21 cellular contexts compared by ENCODE assay signal in the genomic region with DNA sequence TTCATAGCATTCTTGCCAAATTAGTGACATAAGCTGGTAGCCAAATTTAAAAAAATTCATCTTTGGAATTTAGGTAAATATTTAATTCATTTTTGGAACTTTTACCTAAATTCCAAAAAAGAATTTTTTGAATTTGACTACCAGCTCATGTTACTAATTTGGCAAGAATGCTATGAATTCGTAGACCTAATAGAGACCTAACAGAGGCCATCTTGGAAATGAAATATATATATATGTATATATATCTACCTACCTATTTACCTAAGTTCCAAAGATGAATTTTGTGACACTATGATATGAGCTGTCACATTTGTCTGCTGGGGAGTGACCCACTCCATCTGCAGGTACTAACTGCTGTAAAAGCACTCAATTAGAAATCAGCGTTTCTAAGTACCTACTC.
DNase-seq lines count a peak whose midpoint lies in the region; ATAC-seq, FAIRE-seq and TF ChIP-seq lines count a peak whose summit lies in the region.
"Had no signal": no experiment of that assay in that cellular context is flagged by ENCODE, and none has a peak within 500 bp of the region (broad histone marks: within the 10 kb centered on the region; RNA-seq: fewer than 3 reads in every experiment).

No MANE protein-coding gene starts in this region.

- H3K9me3 Mint-ChIP-seq in MCF 10A (ENCODE audit: unreplicated experiment) (no peaks in the 10 kb centered on the region), nephron (no peaks in the 10 kb centered on the region)
- H3K9me3 Mint-ChIP-seq: CD4-positive, alpha-beta memory T cell had no signal

- BruUV-seq in MCF 10A (replicated peaks; lab: Mats Ljungman, UMichigan) (no TSS peak), mammary epithelial cell (replicated peaks; lab: Mats Ljungman, UMichigan) (no TSS peak), HepG2 (replicated peaks; lab: Mats Ljungman, UMichigan) (no TSS peak)

- H3K4me3 ChIP-seq in mammary epithelial cell (replicated peaks in 1 of 3; ENCODE audit: insufficient read depth in 1 of 3, low read depth in 2 of 3, low read length in 3 of 3) (no peak overlapping the region), right lobe of liver (no peak overlapping the region), HepG2 (replicated peaks in 1 of 3; ENCODE audit: insufficient read depth in 1 of 3, low read depth in 2 of 3, low read length in 3 of 3) (no peak overlapping the region), tibial artery (no peak overlapping the region), HAP-1 (no peak overlapping the region)
- H3K4me3 ChIP-seq: A549, GM23248 had no signal

- ATAC-seq in right lobe of liver (no peak), HepG2 (no peak), HG03432 (IDR thresholded peaks at IDR 0.05; ENCODE audit: unreplicated experiment) (no peak)
- ATAC-seq: A549, HCT116 had no signal

- DNase-seq in MCF 10A (ENCODE audit: unreplicated experiment) (no peak), mammary epithelial cell (no peak), right lobe of liver (no peak), HepG2 (ENCODE audit: low spot score) (no peak), tibial artery (no peak), HAP-1 (ENCODE audit: low spot score in 2 of 2) (no peak)
- DNase-seq: 8988T; C1 segment of cervical spinal cord; Calu3; CD4-positive, alpha-beta memory T cell; COR-L47; DMS53; GF-D8; GM23248; H7 had no signal

- H3K36me3 Mint-ChIP-seq in MCF 10A (ENCODE audit: insufficient read depth, unreplicated experiment), result no peaks in the 10 kb centered on the region
- no peaks in the 10 kb centered on the region for H3K36me3 Mint-ChIP-seq in nephron (ENCODE audit: low read depth)
- H3K36me3 Mint-ChIP-seq: CD4-positive, alpha-beta memory T cell had no signal

- H3K27ac ChIP-seq in mammary epithelial cell (ENCODE audit: insufficient read depth, low read depth, low read length) (no peak overlapping the region), right lobe of liver (peak overlapping the region in 2 of 3 donors; percentile 51 to 92), HepG2 (ENCODE audit: extremely low read length, insufficient read depth, low read length) (no peak overlapping the region), tibial artery (peak overlapping the region; percentile 89 to 90)
- H3K27ac ChIP-seq: GM23248 had no signal

- in situ Hi-C loops in mammary epithelial cell (cut with MboI; ENCODE audit: low sequenced_read_pairs in 2 of 2), result no loop called here
- in situ Hi-C loops in HepG2 (cut with HindIII; ENCODE audit: extremely low pct_ligation_motif_present, low pct_unique_long_range_greater_than_20kb), result loop anchor here (5.0 to 10.0 kb wide), 2 partner anchors 93 to 219 kb away; a partner anchor contains a TSS
- in situ Hi-C loops in HAP-1 (cut with MboI; ENCODE audit: low sequenced_read_pairs), result loop anchor here (10.0 kb wide), 1 partner anchor 219 kb away; no protein-coding TSS in a partner anchor

- TF ChIP-seq POLR2A in right lobe of liver (IDR thresholded peaks at IDR 0.05) (no peak), HepG2 (IDR thresholded peaks at IDR 0.05; ENCODE audit: insufficient read depth in 1 of 2, low read depth in 2 of 2, low read length in 2 of 2) (no peak)

- intact Hi-C loops in MCF 10A (cut with micrococcal nuclease) (loop anchor here (5.0 kb wide), 1 partner anchor 207 kb away; no protein-coding TSS in a partner anchor), mammary epithelial cell (cut with micrococcal nuclease) (no loop called here), right lobe of liver (cut with DNase I) (loop anchor here in 1 of 2 donors (10.0 kb wide), 1 partner anchor 81 kb away; no protein-coding TSS in a partner anchor), HepG2 (cut with micrococcal nuclease; ENCODE audit: unreplicated experiment) (no loop called here), tibial artery (cut with DNase I; ENCODE audit: low total_unique reads) (no loop called here)

- no peaks in the 10 kb centered on the region for H3K79me2 ChIP-seq in mammary epithelial cell (ENCODE audit: insufficient read depth, low read length)
- no peaks in the 10 kb centered on the region for H3K79me2 ChIP-seq in HepG2 (ENCODE audit: insufficient read depth, low read length)

- H3K27me3 ChIP-seq in mammary epithelial cell (ENCODE audit: insufficient read depth, low read length), result no peaks in the 10 kb centered on the region
- H3K27me3 ChIP-seq in right lobe of liver, result no peaks in the 10 kb centered on the region
- no peaks in the 10 kb centered on the region for H3K27me3 ChIP-seq in HepG2 (ENCODE audit: control insufficient read depth in 1 of 2, insufficient read depth in 2 of 2, low read length in 2 of 2)
- H3K27me3 ChIP-seq in tibial artery, result no peaks in the 10 kb centered on the region
- peaks cover 2% of the 10 kb centered on the region; the same call in 1 of the 2 replicates for H3K27me3 ChIP-seq in HAP-1 (ENCODE audit: low read depth)

- H3K9ac ChIP-seq in mammary epithelial cell (ENCODE audit: insufficient read depth, low read length) (no peak overlapping the region), HepG2 (ENCODE audit: insufficient read depth, low read depth, low read length) (no peak overlapping the region)
- H3K9ac ChIP-seq: GM23248 had no signal

- H3K27me3 Mint-ChIP-seq in MCF 10A (ENCODE audit: insufficient read depth, unreplicated experiment) (no peaks in the 10 kb centered on the region), nephron (ENCODE audit: low read depth) (no peaks in the 10 kb centered on the region)

- POLR2A ChIA-PET in MCF 10A (lab: Yijun Ruan, JAX) (no interaction called here), HepG2 (lab: Yijun Ruan, JAX) (interaction anchor here (1.3 kb wide), 1 partner anchor 93 kb away, joined by 5 read pairs; a partner anchor contains a TSS)

- peaks cover 45% of the 10 kb centered on the region for H3K4me1 Mint-ChIP-seq in MCF 10A (ENCODE audit: insufficient read depth, unreplicated experiment)
- H3K4me1 Mint-ChIP-seq in nephron, result peaks cover 38% of the 10 kb centered on the region

- TF ChIP-seq EP300 in HepG2 (IDR thresholded peaks at IDR 0.05; ENCODE audit: low read depth in 2 of 2, low read length in 2 of 2) (no peak), HepG2 (CRISPR knock-in tag; IDR thresholded peaks at IDR 0.05; ENCODE audit: borderline replicate concordance) (no peak)

- H2AFZ ChIP-seq in mammary epithelial cell (ENCODE audit: low read depth, low read length) (no peak overlapping the region), HepG2 (ENCODE audit: low read length) (no peak overlapping the region)
- H2AFZ ChIP-seq: GM23248 had no signal

- H3K36me3 ChIP-seq in mammary epithelial cell (ENCODE audit: insufficient read depth, low read length) (no peaks in the 10 kb centered on the region), right lobe of liver (peaks cover 0 to 8% (median 3%) of the 10 kb centered on the region in 4 donors), HepG2 (replicated peaks in 1 of 2; ENCODE audit: control insufficient read depth in 1 of 2, insufficient read depth in 2 of 2, low read length in 2 of 2) (no peaks in the 10 kb centered on the region), tibial artery (peaks cover 0 to 1% (median 0%) of the 10 kb centered on the region in 3 donors), HAP-1 (replicated peaks) (peaks cover 14% of the 10 kb centered on the region)

- no peak for TF ChIP-seq RAD21 in HepG2 (CRISPR knock-in tag; IDR thresholded peaks at IDR 0.05)

- H3K4me2 ChIP-seq in mammary epithelial cell (ENCODE audit: insufficient read depth, low read depth, low read length) (no peak overlapping the region), HepG2 (ENCODE audit: low read depth, low read length) (no peak overlapping the region)
- H3K4me2 ChIP-seq: A549 had no signal

- H3K4me1 ChIP-seq in mammary epithelial cell (ENCODE audit: insufficient read depth, low read length), result peaks cover 4% of the 10 kb centered on the region
- H3K4me1 ChIP-seq in right lobe of liver, result peaks cover 0 to 29% (median 17%) of the 10 kb centered on the region in 4 donors
- peaks cover 55% of the 10 kb centered on the region for H3K4me1 ChIP-seq in HepG2 (ENCODE audit: insufficient read depth, low read length)
- H3K4me1 ChIP-seq in tibial artery, result peaks cover 3 to 62% (median 18%) of the 10 kb centered on the region in 4 donors
- H3K4me1 ChIP-seq in HAP-1, result no peaks in the 10 kb centered on the region

- 87% methylated on average over 2 of the region's 2 CpGs for WGBS in mammary epithelial cell (ENCODE audit: low coverage, missing lambda C conversion rate)
- 81% methylated on average over 2 of the region's 2 CpGs for WGBS in right lobe of liver (ENCODE audit: insufficient coverage, low coverage, low lambda C conversion rate, missing lambda C conversion rate)
- 96% methylated on average over 2 of the region's 2 CpGs for WGBS in HepG2 (ENCODE audit: low lambda C conversion rate)

- CTCF ChIA-PET in MCF 10A (lab: Yijun Ruan, JAX) (interaction anchor here (0.5 to 2.4 kb wide), 7 partner anchors 9 to 457 kb away, joined by 3 to 9 read pairs (median 5); a partner anchor contains a TSS), mammary epithelial cell (lab: Charles Lee; ENCODE audit: low non-redundant PET) (no interaction called here), HepG2 (lab: Yijun Ruan, JAX; ENCODE audit: low intra/inter-chr PET ratio, low total read pairs) (interaction anchor here (1.1 kb wide), 1 partner anchor 92 kb away, joined by 5 read pairs; no protein-coding TSS in a partner anchor)

- FAIRE-seq in HepG2 (lab: Jason Lieb, UNC), result no peak
- FAIRE-seq: A549, GM12892, H1 had no signal

- H3K27ac Mint-ChIP-seq in MCF 10A (ENCODE audit: low read depth, unreplicated experiment) (peak overlapping the region; percentile 93), nephron (peak overlapping the region in 2 of 3 experiments; percentile 26 to 35)

- dilution Hi-C loops in mammary epithelial cell (cut with HindIII; ENCODE audit: low sequenced_read_pairs), result no loop called here

- H3K4me3 Mint-ChIP-seq in MCF 10A (ENCODE audit: unreplicated experiment), result no peak overlapping the region
- H3K4me3 Mint-ChIP-seq in nephron, result no peak overlapping the region
- H3K4me3 Mint-ChIP-seq: CD4-positive, alpha-beta memory T cell had no signal

- TF ChIP-seq CTCF in MCF 10A (IDR thresholded peaks at IDR 0.05; ENCODE audit: unreplicated experiment) (no peak), mammary epithelial cell (conservative IDR thresholded peaks at IDR 0.05 in 1 of 2, IDR thresholded peaks at IDR 0.05 in 1 of 2; ENCODE audit: extremely low read depth in 1 of 2, insufficient read depth in 1 of 2, low read depth in 1 of 2, low read length in 2 of 2) (no peak), right lobe of liver (IDR thresholded peaks at IDR 0.05) (no peak), HepG2 (CRISPR knock-in tag; IDR thresholded peaks at IDR 0.05) (no peak), nephron (IDR thresholded peaks at IDR 0.05; ENCODE audit: unreplicated experiment in 3 of 3) (no peak), tibial artery (IDR thresholded peaks at IDR 0.05) (no peak)

- H4K20me1 ChIP-seq in mammary epithelial cell (ENCODE audit: insufficient read depth, low read length), result no peaks in the 10 kb centered on the region
- H4K20me1 ChIP-seq in HepG2 (ENCODE audit: insufficient read depth, low read length), result no peaks in the 10 kb centered on the region

- H3K9me3 ChIP-seq in mammary epithelial cell (replicated peaks; ENCODE audit: insufficient read depth, low read length), result no peaks in the 10 kb centered on the region
- no peaks in the 10 kb centered on the region for H3K9me3 ChIP-seq in right lobe of liver
- no peaks in the 10 kb centered on the region for H3K9me3 ChIP-seq in HepG2 (ENCODE audit: low read length)
- H3K9me3 ChIP-seq in tibial artery, result no peaks in the 10 kb centered on the region
- H3K9me3 ChIP-seq in HAP-1, result no peaks in the 10 kb centered on the region
- H3K9me3 ChIP-seq: A549 had no signal

Comparison
In these comparisons a context has a peak if more than half of its experiments do, and no peak if none do; other contexts are left out.
1. H3K27ac ChIP-seq: peak in right lobe of liver (2 of 3) and tibial artery (2 of 2); none in mammary epithelial cell (single experiment) and HepG2 (single experiment).
2. in situ Hi-C loops: an anchor here in HepG2 (5.0 to 10.0 kb wide) and HAP-1 (10.0 kb wide); none called in mammary epithelial cell.